33 cellular contexts compared by ENCODE assay signal in the genomic region with DNA sequence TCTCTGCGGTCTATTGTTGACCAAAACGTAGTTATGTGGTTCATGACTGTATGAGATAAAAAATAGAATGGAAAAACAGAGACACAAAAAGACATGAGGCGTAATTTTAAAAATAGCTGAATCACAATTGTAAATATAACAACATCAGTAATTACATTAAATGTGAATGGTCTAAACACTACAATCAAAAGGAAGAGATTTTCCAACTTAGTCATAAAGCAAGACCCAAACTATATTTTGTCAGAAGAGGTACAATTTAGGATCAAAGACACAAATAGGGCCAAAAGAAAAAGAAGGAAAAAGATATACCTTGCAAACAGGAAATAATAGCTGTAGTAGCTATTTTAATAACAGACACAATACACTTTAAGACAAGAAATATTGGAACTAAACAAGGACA.
"Had no signal": no experiment of that assay in that cellular context is flagged by ENCODE, and none has a peak within 500 bp of the region (broad histone marks: within the 10 kb centered on the region; RNA-seq: fewer than 3 reads in every experiment).

No MANE protein-coding gene starts in this region.

- H3K27ac ChIP-seq: ascending aorta, cardiac muscle cell, VCaP had no signal

- H3K36me3 ChIP-seq: ascending aorta, cardiac muscle cell had no signal

- FAIRE-seq: bronchial epithelial cell, colon, TTC549 had no signal

- H3K4me1 ChIP-seq: ascending aorta had no signal

- ATAC-seq: activated CD8-positive, alpha-beta T cell treated with anti-CD3 and anti-CD28 coated beads for 36 hours; activated naive CD4-positive, alpha-beta T cell treated with anti-CD3 and anti-CD28 coated beads, Interleukin-2, amount 50 U/mL, for 72 hours; activated T-cell treated with anti-CD3 and anti-CD28 coated beads, Interleukin-2, amount 50 U/mL, for 4 hours; activated T-cell treated with anti-CD3 and anti-CD28 coated beads, Interleukin-2, amount 50 U/mL, for 72 hours; activated T-helper 17 cell treated with anti-CD3 and anti-CD28 coated beads, Interleukin-2, amount 50 U/mL, for 72 hours had no signal

- H3K4me3 ChIP-seq: ascending aorta, cardiac muscle cell had no signal

- DNase-seq: activated B cell treated with CpG ODN at 0.5 μM for 24 hours; activated CD4-positive, alpha-beta memory T cell treated with anti-CD3 and anti-CD28 coated beads for 36 hours; activated CD4-positive, alpha-beta T cell treated with anti-CD3 and anti-CD28 coated beads for 4 hours; activated CD4-positive, alpha-beta T cell treated with anti-CD3 and anti-CD28 coated beads, Interleukin-2, amount 10 ng/mL, durations not matched to agents 24 days and 14 days; activated CD4-positive, alpha-beta T cell treated with anti-CD3 and anti-CD28 coated beads, Interleukin-2, amount 50 U/mL, for 1 hour; activated CD4-positive, alpha-beta T cell treated with anti-CD3 and anti-CD28 coated beads, Interleukin-2, amount 50 U/mL, for 4 hours; activated CD4-positive, CD25-positive, alpha-beta regulatory T cell treated with anti-CD3 and anti-CD28 coated beads, Interleukin-2, amount 50 U/mL, for 72 hours; activated CD8-positive, alpha-beta memory T cell treated with anti-CD3 and anti-CD28 coated beads, Interleukin-2, amount 50 U/mL, for 4 hours; activated CD8-positive, alpha-beta T cell treated with anti-CD3 and anti-CD28 coated beads for 36 hours; activated effector memory CD4-positive, alpha-beta T cell treated with anti-CD3 and anti-CD28 coated beads, Interleukin-2, amount 50 U/mL, for 16 hours; activated gamma-delta T cell treated with Interleukin-2 at 50 U/mL for 16 hours; activated naive CD4-positive, alpha-beta T cell; activated naive CD4-positive, alpha-beta T cell treated with anti-CD3 and anti-CD28 coated beads for 36 hours; activated naive CD4-positive, alpha-beta T cell treated with anti-CD3 and anti-CD28 coated beads, Interleukin-2, amount 50 U/mL, for 16 hours; activated naive CD8-positive, alpha-beta T cell treated with anti-CD3 and anti-CD28 coated beads for 36 hours; activated T-cell treated with anti-CD3 and anti-CD28 coated beads for 4 hours; activated T-cell treated with anti-CD3 and anti-CD28 coated beads, Interleukin-2, amount 50 U/mL, for 1 hour; activated T-cell treated with anti-CD3 and anti-CD28 coated beads, Interleukin-2, amount 50 U/mL, for 4 hours; activated T-cell treated with anti-CD3 and anti-CD28 coated beads, Interleukin-2, amount 50 U/mL, for 72 hours; amygdala; anterior cingulate cortex; caudate nucleus; cerebellar nuclear complex; T-helper 2 cell; T-helper 9 cell had no signal

- H3K27me3 ChIP-seq: ascending aorta, cardiac muscle cell had no signal
